Comparison of ENCODE assay signal across 8 cellular contexts in genomic region chr5:16934123-16934522, GRCh38. TPM values are rescaled to one million over a fixed set of nuclear protein-coding genes. Genes with fewer than 3 reads are reported as not detected.
DNase-seq lines count a peak whose midpoint lies in the region; ATAC-seq and TF ChIP-seq lines count a peak whose summit lies in the region.

No MANE protein-coding gene starts in this region.

- H3K4me3 Mint-ChIP-seq in activated CD4-positive, alpha-beta T cell treated with anti-CD3 and anti-CD28 coated beads for 36 hours: no peak overlapping the region
- H3K4me3 Mint-ChIP-seq in neural crest cell: peak overlapping the region; percentile 95

- peak; percentile 45 to 62 (median 49) for TF ChIP-seq CTCF in esophagus muscularis mucosa (IDR thresholded peaks at IDR 0.05)
- peak; percentile 95 for TF ChIP-seq CTCF in neural crest cell (conservative IDR thresholded peaks at IDR 0.05)

- TF ChIP-seq EP300 in esophagus muscularis mucosa (IDR thresholded peaks at IDR 0.05): no peak

- no peaks in the 10 kb centered on the region for H3K36me3 Mint-ChIP-seq in activated CD4-positive, alpha-beta T cell treated with anti-CD3 and anti-CD28 coated beads for 36 hours (ENCODE audit: low read depth)
- H3K36me3 Mint-ChIP-seq in neural crest cell (ENCODE audit: low read depth): no peaks in the 10 kb centered on the region

- no peak overlapping the region for H3K4me3 ChIP-seq in Jurkat, Clone E6-1 (ENCODE audit: low read length)
- H3K4me3 ChIP-seq in esophagus muscularis mucosa: peak overlapping the region; percentile 62 to 73 (median 68)

- no peak overlapping the region for H3K27ac ChIP-seq in esophagus muscularis mucosa (replicated peaks in 1 of 4)

- peaks cover 9 to 30% (median 29%) of the 10 kb centered on the region in 4 donors for H3K4me1 ChIP-seq in esophagus muscularis mucosa

- no peaks in the 10 kb centered on the region for H3K9me3 Mint-ChIP-seq in activated CD4-positive, alpha-beta T cell treated with anti-CD3 and anti-CD28 coated beads for 36 hours (ENCODE audit: low read depth)
- no peaks in the 10 kb centered on the region for H3K9me3 Mint-ChIP-seq in neural crest cell

- 13% methylated on average over 11 of the region's 11 CpGs for whole genome bisulfite sequencing in esophagus muscularis mucosa

- H3K4me1 Mint-ChIP-seq in activated CD4-positive, alpha-beta T cell treated with anti-CD3 and anti-CD28 coated beads for 36 hours: peaks cover 22% of the 10 kb centered on the region
- peaks cover 73% of the 10 kb centered on the region for H3K4me1 Mint-ChIP-seq in neural crest cell

- CTCF ChIA-PET in activated CD4-positive, alpha-beta T cell treated with anti-CD3 and anti-CD28 coated beads for 36 hours (lab: Charles Lee): interaction anchor here (0.6 kb wide), 1 partner anchor 14 kb away, joined by 3 read pairs; no protein-coding TSS in a partner anchor

- no peaks in the 10 kb centered on the region for H3K36me3 ChIP-seq in esophagus muscularis mucosa

- intact Hi-C loops in activated CD4-positive, alpha-beta T cell treated with anti-CD3 and anti-CD28 coated beads for 36 hours (cut with DNase I, micrococcal nuclease): loop anchor here (1.0 to 10.0 kb wide), 6 partner anchors 139 to 469 kb away; partner anchors contain the start of gene ZNF622 (in 2 of the 2)
- intact Hi-C loops in esophagus muscularis mucosa (cut with DNase I): loop anchor here (5.0 to 10.0 kb wide), 2 partner anchors 198 to 251 kb away; no protein-coding TSS in a partner anchor

- TF ChIP-seq POLR2A in esophagus muscularis mucosa (IDR thresholded peaks at IDR 0.05; ENCODE audit: low read depth): no peak

- peak; percentile 71 for DNase-seq in activated CD4-positive, alpha-beta T cell treated with anti-CD3 and anti-CD28 coated beads for 36 hours
- no peak for DNase-seq in activated CD4-positive, alpha-beta T cell treated with anti-CD3 and anti-CD28 coated beads, Interleukin-2, amount 50 U/mL, for 1 hour
- peak; percentile 29 for DNase-seq in Jurkat, Clone E6-1 (ENCODE audit: low read depth, low spot score)
- DNase-seq in T1000 (lab: John Stamatoyannopoulos, UW) (peak; percentile 58), esophagus muscularis mucosa (ENCODE audit: extremely low spot score) (no peak), neural crest cell (ENCODE audit: low read depth, low spot score) (peak; percentile 82)

- peaks cover 0 to 83% (median 20%) of the 10 kb centered on the region in 4 donors for H3K27me3 ChIP-seq in esophagus muscularis mucosa

- H3K9me3 ChIP-seq in esophagus muscularis mucosa: no peaks in the 10 kb centered on the region

- H3K27me3 Mint-ChIP-seq in activated CD4-positive, alpha-beta T cell treated with anti-CD3 and anti-CD28 coated beads for 36 hours: peaks cover 69% of the 10 kb centered on the region
- H3K27me3 Mint-ChIP-seq in neural crest cell (ENCODE audit: low read depth): peaks cover 26% of the 10 kb centered on the region

- POLR2A ChIA-PET in activated CD4-positive, alpha-beta T cell treated with anti-CD3 and anti-CD28 coated beads for 36 hours (lab: Charles Lee): no interaction called here

- H3K27ac Mint-ChIP-seq in activated CD4-positive, alpha-beta T cell treated with anti-CD3 and anti-CD28 coated beads for 36 hours: no peak overlapping the region
- peak overlapping the region; percentile 64 for H3K27ac Mint-ChIP-seq in neural crest cell (ENCODE audit: unreplicated experiment)

- peak; percentile 51 for ATAC-seq in activated CD4-positive, alpha-beta T cell treated with anti-CD3 and anti-CD28 coated beads for 36 hours
- ATAC-seq in GM21786 (IDR thresholded peaks at IDR 0.05; ENCODE audit: unreplicated experiment): peak; percentile 59
- no peak for ATAC-seq in GM18873 (IDR thresholded peaks at IDR 0.05; ENCODE audit: low FRiP score, unreplicated experiment)

RNA-seq across cellular contexts. Expression of gene MYO10, which starts 2.0 kb away (rescaled TPM):
- total RNA-seq in activated CD4-positive, alpha-beta T cell treated with anti-CD3 and anti-CD28 coated beads for 36 hours: under 1 TPM; 0.23 to 0.28 TPM
- 0.12 TPM for polyA plus RNA-seq in Jurkat, Clone E6-1 (2012; ENCODE audit: insufficient read depth, insufficient read length)
- total RNA-seq in esophagus muscularis mucosa: 1 to 10 TPM; 7.1 to 9.3 (median 7.8) TPM
- 93.4 and 94.4 TPM in 2 replicates for total RNA-seq in neural crest cell

Comparison
In these comparisons a context has a peak if more than half of its experiments do, and no peak if none do; other contexts are left out.
1. DNase-seq: peak in activated CD4-positive, alpha-beta T cell treated with anti-CD3 and anti-CD28 coated beads for 36 hours (single experiment), Jurkat, Clone E6-1 (single experiment), T1000 (single experiment) and neural crest cell (single experiment); none in activated CD4-positive, alpha-beta T cell treated with anti-CD3 and anti-CD28 coated beads, Interleukin-2, amount 50 U/mL, for 1 hour (single experiment) and esophagus muscularis mucosa (single experiment).